Comparison of ENCODE assay signal across 26 cellular contexts in the genomic region with DNA sequence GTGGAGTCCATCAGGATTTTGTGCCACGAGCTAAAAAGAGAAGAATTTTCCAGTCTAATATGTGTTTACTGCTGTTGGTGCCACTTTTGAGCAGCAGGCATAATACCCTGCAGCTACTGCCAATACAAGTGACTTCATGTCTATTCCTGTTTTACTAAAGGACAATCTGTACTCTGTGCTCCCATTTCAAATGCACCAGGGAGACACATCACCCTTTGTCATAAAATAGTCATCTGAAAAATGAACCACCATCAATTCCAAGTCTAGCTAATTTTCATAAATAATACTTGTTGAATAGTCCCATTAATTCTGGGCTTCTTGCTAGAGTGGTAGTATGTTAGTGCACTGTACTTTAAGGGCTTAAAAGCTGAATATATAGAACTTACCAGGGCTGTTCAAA. TPM values are rescaled to one million over a fixed set of nuclear protein-coding genes. Genes with fewer than 3 reads are reported as not detected.
DNase-seq lines count a peak whose midpoint lies in the region; ATAC-seq, FAIRE-seq and TF ChIP-seq lines count a peak whose summit lies in the region.
"Had no signal": no experiment of that assay in that cellular context is flagged by ENCODE, and none has a peak within 500 bp of the region (broad histone marks: within the 10 kb centered on the region; RNA-seq: fewer than 3 reads in every experiment).

No MANE protein-coding gene starts in this region.

- H3K4me1 ChIP-seq in psoas muscle: peaks cover 67% of the 10 kb centered on the region
- H3K4me1 ChIP-seq: left lung, parathyroid adenoma, Peyer's patch had no signal

- H3K27me3 ChIP-seq in bronchial epithelial cell (ENCODE audit: control insufficient read depth, insufficient read depth, low read length) (no peaks in the 10 kb centered on the region), psoas muscle (ENCODE audit: insufficient read depth in 3 of 3, low read length in 2 of 3) (no peaks in the 10 kb centered on the region)
- H3K27me3 ChIP-seq: left lung, Peyer's patch had no signal

- ATAC-seq in Right ventricle myocardium superior (ENCODE audit: poor library complexity) (peak; percentile 90), psoas muscle (peak; percentile 87 to 93 (median 90)), GM19351 (IDR thresholded peaks at IDR 0.05; ENCODE audit: unreplicated experiment) (no peak), GM18907 (IDR thresholded peaks at IDR 0.05; ENCODE audit: unreplicated experiment) (no peak)
- ATAC-seq: left lung had no signal

- H3K36me3 ChIP-seq in bronchial epithelial cell (ENCODE audit: control insufficient read depth, insufficient read depth, low read length): no peaks in the 10 kb centered on the region
- H3K36me3 ChIP-seq in psoas muscle (ENCODE audit: insufficient read depth in 1 of 2, low read depth in 1 of 2): peaks cover 2 to 85% of the 10 kb centered on the region in 2 donors
- H3K36me3 ChIP-seq: left lung, Peyer's patch had no signal

- DNase-seq in Ammon's horn (ENCODE audit: low spot score) (peak; percentile 91), bronchial epithelial cell (ENCODE audit: low read depth) (peak; percentile 82), Right ventricle myocardium superior (no peak), psoas muscle (no peak), iPS-NIHi7 (ENCODE audit: extremely low spot score) (no peak), SIG-M5 treated with dmso at 0.1 percent for 504 hours (lab: John Stamatoyannopoulos, UW; ENCODE audit: unreplicated experiment) (no peak)
- DNase-seq: activated CD4-positive, alpha-beta T cell treated with anti-CD3 and anti-CD28 coated beads, Interleukin-2, amount 10 ng/mL, durations not matched to agents 24 days and 14 days; activated naive CD4-positive, alpha-beta T cell treated with anti-CD3 and anti-CD28 coated beads, Interleukin-2, amount 50 U/mL, for 16 hours; DMS 273 treated with DMSO at 0.1 percent for 48 hours; GF-D8; H7; Kasumi-1; left lung; naive B cell; NCI-H82; Peyer's patch; stimulated activated CD4-positive, alpha-beta T cell treated with anti-CD3 and anti-CD28 coated beads, Interleukin-15, amount 100 ng/mL, for 24 hours; stimulated activated naive CD4-positive, alpha-beta T cell; SW 1271 had no signal

- no peak for FAIRE-seq in bronchial epithelial cell (lab: Jason Lieb, UNC)
- FAIRE-seq: A204.1, TTC549, urothelium cell line had no signal

- H3K9me3 ChIP-seq in psoas muscle: no peaks in the 10 kb centered on the region
- H3K9me3 ChIP-seq: left lung, Peyer's patch had no signal

- peak overlapping the region; percentile 89 for H3K27ac ChIP-seq in psoas muscle
- H3K27ac ChIP-seq: left lung, parathyroid adenoma, Peyer's patch had no signal

- no peak for TF ChIP-seq CTCF in bronchial epithelial cell (IDR thresholded peaks at IDR 0.05; ENCODE audit: insufficient read depth, low read length, severe bottlenecking)
- TF ChIP-seq CTCF in psoas muscle (IDR thresholded peaks at IDR 0.05): no peak

- WGBS in psoas muscle, 3 donors: 28 to 38% (median 33%) methylated on average over 1 of the region's 1 CpG

- no peak overlapping the region for H3K4me3 ChIP-seq in bronchial epithelial cell (ENCODE audit: low read depth, low read length)
- H3K4me3 ChIP-seq in psoas muscle: peak overlapping the region; percentile 29
- H3K4me3 ChIP-seq: left lung, Peyer's patch had no signal

- intact Hi-C loops in Right ventricle myocardium superior (cut with DNase I) (no loop called here), psoas muscle (cut with DNase I) (no loop called here)

RNA-seq across cellular contexts. Expression of a gene that starts 8.9 kb away (rescaled TPM):
- total RNA-seq in bronchial epithelial cell (not detected in 2 replicates), Right ventricle myocardium superior (0.48 TPM), psoas muscle (1 to 10 TPM in 3 of 4 donors, under 1 TPM in 1; 0.44 to 4.5 (median 1.5) TPM)
- polyA plus RNA-seq in psoas muscle: 1 to 10 TPM in 1 of 3 donors, under 1 TPM in 2; 0.05 to 1.1 (median 0.45) TPM
- total RNA-seq: activated CD4-positive, alpha-beta T cell treated with anti-CD3 and anti-CD28 coated beads, Interleukin-2, amount 10 ng/mL, durations not matched to agents 24 days and 14 days; fibroblast of lung; H7; left lung; Peyer's patch had no signal
- polyA plus RNA-seq: fibroblast of lung had no signal

RNA-seq across cellular contexts. Expression of a gene that starts 12.7 kb away (rescaled TPM):
- total RNA-seq in bronchial epithelial cell (not detected in 2 replicates), Right ventricle myocardium superior (11.7 TPM), psoas muscle (1,000 to 10,000 TPM in 2 of 4 donors, 100 to 1,000 TPM in 2; 319 to 1,288 (median 917) TPM)
- polyA plus RNA-seq in psoas muscle: 100 to 1,000 TPM in 2 of 3 donors, 10 to 100 TPM in 1; 94.2 to 983 (median 775) TPM
- total RNA-seq: activated CD4-positive, alpha-beta T cell treated with anti-CD3 and anti-CD28 coated beads, Interleukin-2, amount 10 ng/mL, durations not matched to agents 24 days and 14 days; fibroblast of lung; H7 had no signal
- polyA plus RNA-seq: fibroblast of lung had no signal

Comparison
In these comparisons a context has a peak if more than half of its experiments do, and no peak if none do; other contexts are left out.
1. DNase-seq: peak in Ammon's horn (single experiment) and bronchial epithelial cell (single experiment); none in Right ventricle myocardium superior (single experiment), psoas muscle (0 of 2), iPS-NIHi7 (single experiment) and SIG-M5 treated with dmso at 0.1 percent for 504 hours (single experiment).
2. ATAC-seq: peak in Right ventricle myocardium superior (single experiment) and psoas muscle (4 of 4); none in GM19351 (single experiment) and GM18907 (single experiment).
3. RNA of a gene that starts 12.7 kb away (total RNA-seq): 319 to 1,288 TPM in psoas muscle; 11.7 TPM in Right ventricle myocardium superior (single experiment) and not detected in bronchial epithelial cell; every median in the first group is over 10 times any median in the second.